9 cellular contexts compared by ENCODE assay signal in the genomic region with DNA sequence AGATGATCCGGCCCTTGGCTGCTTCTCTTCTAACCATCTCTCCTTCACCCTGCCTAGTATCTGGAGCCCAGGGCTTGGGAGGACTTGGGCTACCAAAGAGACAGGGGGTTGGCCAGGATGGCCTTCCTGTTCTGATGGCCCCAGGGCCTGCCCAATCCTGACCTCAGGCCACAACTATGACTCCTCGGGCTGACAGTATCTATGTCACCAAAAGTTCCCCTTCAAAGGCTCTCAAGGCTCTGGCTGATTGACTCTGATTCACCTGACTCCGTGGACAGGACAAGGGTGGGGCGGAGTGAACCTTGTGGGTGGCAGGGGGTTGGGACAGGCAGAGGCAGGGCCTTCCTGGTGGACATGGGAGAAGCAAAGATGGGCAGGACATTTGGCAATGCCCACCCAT. TPM values are rescaled to one million over a fixed set of nuclear protein-coding genes. Genes with fewer than 3 reads are reported as not detected.
A peak's percentile ranks its signal among the peaks of the same experiment; 100 is the strongest.
DNase-seq lines count a peak whose midpoint lies in the region; ATAC-seq lines count a peak whose summit lies in the region.
"Had no signal": no experiment of that assay in that cellular context is flagged by ENCODE, and none has a peak within 500 bp of the region (broad histone marks: within the 10 kb centered on the region; RNA-seq: fewer than 3 reads in every experiment).

No MANE protein-coding gene starts in this region.

- peak overlapping the region; percentile 100; the same call in 1 of the 2 replicates for H3K4me3 ChIP-seq in BLaER1

- peak overlapping the region; percentile 100 for H3K9ac ChIP-seq in BLaER1

- peak overlapping the region; percentile 81 for H3K27ac Mint-ChIP-seq in T-helper 1 cell treated with Interleukin-12 subunit alpha and Interleukin-12 subunit beta and Interleukin-4 antibody, amounts not matched to agents 30 μg/mL and 1 μg/mL, for 36 hours
- peak overlapping the region; percentile 92 to 97 (median 93) for H3K27ac Mint-ChIP-seq in immature natural killer cell

- peak overlapping the region; percentile 98 for H3K4me2 ChIP-seq in BLaER1

- H3K36me3 ChIP-seq in BLaER1: peaks cover 63% of the 10 kb centered on the region

- no peaks in the 10 kb centered on the region for H3K27me3 Mint-ChIP-seq in T-helper 1 cell treated with Interleukin-12 subunit alpha and Interleukin-12 subunit beta and Interleukin-4 antibody, amounts not matched to agents 30 μg/mL and 1 μg/mL, for 36 hours (ENCODE audit: low read depth)
- peaks cover 17 to 40% (median 22%) of the 10 kb centered on the region in 3 donors for H3K27me3 Mint-ChIP-seq in immature natural killer cell (ENCODE audit: low read depth in 3 of 3)

- H3K36me3 Mint-ChIP-seq in T-helper 1 cell treated with Interleukin-12 subunit alpha and Interleukin-12 subunit beta and Interleukin-4 antibody, amounts not matched to agents 30 μg/mL and 1 μg/mL, for 36 hours (ENCODE audit: low read depth): peaks cover 13% of the 10 kb centered on the region
- no peaks in the 10 kb centered on the region for H3K36me3 Mint-ChIP-seq in immature natural killer cell

- peak overlapping the region; percentile 100 for H3K27ac ChIP-seq in BLaER1

- peaks cover 60% of the 10 kb centered on the region for H3K4me1 Mint-ChIP-seq in T-helper 1 cell treated with Interleukin-12 subunit alpha and Interleukin-12 subunit beta and Interleukin-4 antibody, amounts not matched to agents 30 μg/mL and 1 μg/mL, for 36 hours (ENCODE audit: low read depth)
- peaks cover 92 to 96% of the 10 kb centered on the region in 2 donors for H3K4me1 Mint-ChIP-seq in immature natural killer cell

- DNase-seq in immature natural killer cell (peak in 1 of 3 donors; percentile 41), EL (no peak), COLO829 (ENCODE audit: low spot score) (no peak), NCI-H146 treated with DMSO at 0.1 percent for 48 hours (lab: John Stamatoyannopoulos, UW; ENCODE audit: unreplicated experiment) (no peak)
- DNase-seq: mesenchymal stem cell had no signal

- ATAC-seq in GM19351 (IDR thresholded peaks at IDR 0.05; ENCODE audit: unreplicated experiment) (peak; percentile 36), GM19324 (IDR thresholded peaks at IDR 0.05; ENCODE audit: low FRiP score, unreplicated experiment) (no peak)

- H3K9me3 Mint-ChIP-seq in T-helper 1 cell treated with Interleukin-12 subunit alpha and Interleukin-12 subunit beta and Interleukin-4 antibody, amounts not matched to agents 30 μg/mL and 1 μg/mL, for 36 hours: no peaks in the 10 kb centered on the region
- no peaks in the 10 kb centered on the region for H3K9me3 Mint-ChIP-seq in immature natural killer cell

- H3K4me1 ChIP-seq in BLaER1: peaks cover 96% of the 10 kb centered on the region

- no peaks in the 10 kb centered on the region for H3K9me3 ChIP-seq in BLaER1

- peaks cover 71% of the 10 kb centered on the region for H4K20me1 ChIP-seq in BLaER1

- no peaks in the 10 kb centered on the region for H3K27me3 ChIP-seq in BLaER1

- H3K4me3 Mint-ChIP-seq in T-helper 1 cell treated with Interleukin-12 subunit alpha and Interleukin-12 subunit beta and Interleukin-4 antibody, amounts not matched to agents 30 μg/mL and 1 μg/mL, for 36 hours: peak overlapping the region; percentile 69
- peak overlapping the region; percentile 74 to 93 (median 86) for H3K4me3 Mint-ChIP-seq in immature natural killer cell

RNA-seq across cellular contexts. Expression of a gene that starts 12.7 kb away (rescaled TPM):
- polyA plus RNA-seq in immature natural killer cell: 10 to 100 TPM in 1 of 3 donors, 1 to 10 TPM in 2; 5.0 to 22.8 (median 6.0) TPM
